ENCODE assay signal across 22 cellular contexts in genomic region chr5:30866142-30866541, GRCh38.
"Had no signal": no experiment of that assay in that cellular context is flagged by ENCODE, and none has a peak within 500 bp of the region (broad histone marks: within the 10 kb centered on the region; RNA-seq: fewer than 3 reads in every experiment).

No MANE protein-coding gene starts in this region.

- H3K4me3 ChIP-seq: esophagus squamous epithelium, lower lobe of right lung, sigmoid colon, skin epidermis, stomach, thoracic aorta, transverse colon had no signal

- FAIRE-seq: endometrium, islet of Langerhans had no signal

- H3K36me3 ChIP-seq: esophagus squamous epithelium, lower lobe of right lung, sigmoid colon, stomach, thoracic aorta, transverse colon had no signal

- ATAC-seq: left lobe of liver, lower lobe of right lung, natural killer cell had no signal

- DNase-seq: effector memory CD4-positive, alpha-beta T cell; esophagus squamous epithelium; foreskin melanocyte; head of caudate nucleus; hippocampal formation; kidney glomerular epithelial cell; lower lobe of right lung; natural killer cell; posterior cingulate gyrus; sigmoid colon; stimulated activated CD4-positive, alpha-beta T cell treated with anti-CD3 and anti-CD28 coated beads, Interleukin-2, amount 100 ng/mL, for 24 hours; stimulated activated CD4-positive, alpha-beta T cell treated with anti-CD3 and anti-CD28 coated beads, Interleukin-4, amount 100 ng/mL, for 4 hours; stimulated activated naive CD4-positive, alpha-beta T cell; stomach; substantia nigra; transverse colon had no signal

- H3K9me3 ChIP-seq: esophagus squamous epithelium, lower lobe of right lung, sigmoid colon, stomach, thoracic aorta, transverse colon had no signal

- H3K4me1 ChIP-seq: esophagus squamous epithelium, lower lobe of right lung, sigmoid colon, stomach, transverse colon had no signal

- H3K27ac ChIP-seq: epithelial cell of prostate, esophagus squamous epithelium, lower lobe of right lung, sigmoid colon, skin epidermis, stomach, thoracic aorta, transverse colon had no signal

- H3K27me3 ChIP-seq: esophagus squamous epithelium, sigmoid colon, stomach, transverse colon had no signal
